Comparison of ENCODE assay signal across 8 cellular contexts in genomic region chr3:195914648-195915473, GRCh38. TPM values are rescaled to one million over a fixed set of nuclear protein-coding genes. Genes with fewer than 3 reads are reported as not detected.
DNase-seq lines count a peak whose midpoint lies in the region; ATAC-seq, FAIRE-seq and TF ChIP-seq lines count a peak whose summit lies in the region.

No MANE protein-coding gene starts in this region.

- H3K79me2 ChIP-seq in Loucy (ENCODE audit: insufficient read depth, low read length), result no peaks in the 10 kb centered on the region

- peak overlapping the region; percentile 25 for H3K4me2 ChIP-seq in Loucy (ENCODE audit: low read depth, low read length, poor library complexity, severe bottlenecking)

- no peaks in the 10 kb centered on the region for H3K9me3 ChIP-seq in Loucy (ENCODE audit: insufficient read depth, low read depth, low read length)
- H3K9me3 ChIP-seq in upper lobe of left lung, result no peaks in the 10 kb centered on the region

- H3K9me2 ChIP-seq in Loucy (replicated peaks; ENCODE audit: low read depth, low read length), result no peaks in the 10 kb centered on the region

- H3K36me3 ChIP-seq in Loucy (ENCODE audit: insufficient read depth, low read length), result no peaks in the 10 kb centered on the region
- no peaks in the 10 kb centered on the region for H3K36me3 ChIP-seq in upper lobe of left lung

- H3K27me3 ChIP-seq in Loucy (ENCODE audit: insufficient read depth, low read length, poor library complexity, severe bottlenecking) (no peaks in the 10 kb centered on the region), upper lobe of left lung (no peaks in the 10 kb centered on the region)

- peak; percentile 96 for FAIRE-seq in H54 (lab: Jason Lieb, UNC)

- H4K20me1 ChIP-seq in Loucy (ENCODE audit: insufficient read depth, low read length, poor library complexity, severe bottlenecking), result no peaks in the 10 kb centered on the region

- TF ChIP-seq POLR2A in H54 (IDR thresholded peaks at IDR 0.05; ENCODE audit: low read depth, low read length), result no peak
- TF ChIP-seq POLR2A in upper lobe of left lung (IDR thresholded peaks at IDR 0.05), result no peak

- 0 to 29% methylated on average over 4 to 13 of the region's 14 CpGs for WGBS in upper lobe of left lung, 2 donors

- TF ChIP-seq CTCF in Loucy (conservative IDR thresholded peaks at IDR 0.05; ENCODE audit: low read length) (peak; percentile 90), upper lobe of left lung (IDR thresholded peaks at IDR 0.05) (peak; percentile 92 to 95 (median 95))

- H3K4me3 ChIP-seq in Loucy (ENCODE audit: low read length, poor library complexity, severe bottlenecking) (no peak overlapping the region), upper lobe of left lung (no peak overlapping the region)

- H3K9ac ChIP-seq in Loucy (ENCODE audit: low read depth, low read length, poor library complexity, severe bottlenecking), result peak overlapping the region; percentile 37

- H3K27ac ChIP-seq in upper lobe of left lung, result peak overlapping the region; percentile 72 to 80 (median 76)

- H2AFZ ChIP-seq in Loucy (ENCODE audit: low read length), result no peak overlapping the region; the same call in 1 of the 2 replicates

- DNase-seq in ELR (ENCODE audit: low read depth) (peak; percentile 98), H54 (ENCODE audit: insufficient read length, low spot score) (peak; percentile 98), globus pallidus (ENCODE audit: low spot score) (peak; percentile 93), pons (ENCODE audit: low spot score) (peak; percentile 97), upper lobe of left lung (peak in 1 of 2 donors; percentile 97), NCI-H1048 (lab: John Stamatoyannopoulos, UW) (no peak)
- peak; percentile 92 for DNase-seq in activated T-helper 1 cell treated with anti-CD3 and anti-CD28 coated beads, Interleukin-2, amount 50 U/mL, for 16 hours (ENCODE audit: low read depth in 1 of 2, low spot score in 1 of 2)

- H3F3A ChIP-seq in Loucy (ENCODE audit: low read depth), result no peaks in the 10 kb centered on the region

- H3K4me1 ChIP-seq in Loucy (ENCODE audit: insufficient read depth, low read length, poor library complexity, severe bottlenecking) (peaks cover 11% of the 10 kb centered on the region), upper lobe of left lung (peaks cover 8 to 17% (median 11%) of the 10 kb centered on the region in 4 donors)

- ATAC-seq in upper lobe of left lung (ENCODE audit: low FRiP score in 2 of 2), result peak; percentile 96 to 97

- TF ChIP-seq EP300 in upper lobe of left lung (IDR thresholded peaks at IDR 0.05), result no peak

RNA-seq across cellular contexts. Expression of gene TNK2, which starts 6.5 kb away (rescaled TPM):
- 100 to 1,000 TPM in 2 of 6 donors, 10 to 100 TPM in 4; 18.7 to 171 (median 70.1) TPM for total RNA-seq in upper lobe of left lung
